In genomic region chr4:10875144-10875799, GRCh38 we compare ENCODE assay signal across 22 cellular contexts.
"Had no signal": no experiment of that assay in that cellular context is flagged by ENCODE, and none has a peak within 500 bp of the region (broad histone marks: within the 10 kb centered on the region; RNA-seq: fewer than 3 reads in every experiment).

No MANE protein-coding gene starts in this region.

- H3K9me3 Mint-ChIP-seq: natural killer cell; stimulated activated effector memory CD8-positive, alpha-beta T cell treated with anti-CD3 and anti-CD28 coated beads, Interleukin-12 subunit alpha, Interleukin-12 subunit beta, amount 100 ng/mL, for 72 hours had no signal

- DNase-seq: effector memory CD4-positive, alpha-beta T cell; foreskin keratinocyte; heart left ventricle; kidney; natural killer cell; occipital lobe; ovary; posterior cingulate gyrus; psoas muscle; right cardiac atrium; sigmoid colon; stimulated activated CD4-positive, alpha-beta T cell treated with anti-CD3 and anti-CD28 coated beads, Interleukin-2, amount 100 ng/mL, for 24 hours; stimulated activated CD4-positive, alpha-beta T cell treated with anti-CD3 and anti-CD28 coated beads, Interleukin-4, amount 100 ng/mL, for 24 hours; stimulated activated naive CD4-positive, alpha-beta T cell treated with Interleukin-2 at 50 U/mL for 16 hours; stomach; thyroid gland; trophoblast cell had no signal

- FAIRE-seq: endothelial cell of umbilical vein, kidney had no signal

- ATAC-seq: foreskin keratinocyte; gastroesophageal sphincter; heart left ventricle; left lobe of liver; natural killer cell; psoas muscle; right cardiac atrium; stimulated activated effector memory CD8-positive, alpha-beta T cell treated with anti-CD3 and anti-CD28 coated beads, Interleukin-12 subunit alpha, Interleukin-12 subunit beta, amount 100 ng/mL, for 72 hours had no signal

- H3K36me3 Mint-ChIP-seq: memory B cell; natural killer cell; stimulated activated effector memory CD8-positive, alpha-beta T cell treated with anti-CD3 and anti-CD28 coated beads, Interleukin-12 subunit alpha, Interleukin-12 subunit beta, amount 100 ng/mL, for 72 hours had no signal

- H3K27ac Mint-ChIP-seq: memory B cell; natural killer cell; stimulated activated effector memory CD8-positive, alpha-beta T cell treated with anti-CD3 and anti-CD28 coated beads, Interleukin-12 subunit alpha, Interleukin-12 subunit beta, amount 100 ng/mL, for 72 hours had no signal
